ENCODE assay signal across 10 cellular contexts in genomic region chr12:10717410-10717809, GRCh38. TPM values are rescaled to one million over a fixed set of nuclear protein-coding genes. Genes with fewer than 3 reads are reported as not detected.
A peak's percentile ranks its signal among the peaks of the same experiment; 100 is the strongest.
DNase-seq lines count a peak whose midpoint lies in the region; ATAC-seq and TF ChIP-seq lines count a peak whose summit lies in the region.
"Had no signal": no experiment of that assay in that cellular context is flagged by ENCODE, and none has a peak within 500 bp of the region (broad histone marks: within the 10 kb centered on the region; RNA-seq: fewer than 3 reads in every experiment).

No MANE protein-coding gene starts in this region.

- H3K4me1 ChIP-seq in heart left ventricle (peaks cover 13 to 66% (median 54%) of the 10 kb centered on the region in 12 donors), muscle layer of duodenum (ENCODE audit: control insufficient read depth in 1 of 2, insufficient read depth in 2 of 2, low read length in 2 of 2) (peaks cover 18 to 23% of the 10 kb centered on the region in 2 donors), upper lobe of right lung (peaks cover 53% of the 10 kb centered on the region)

- WGBS in heart left ventricle, 4 donors: 10 to 27% (median 16%) methylated on average over 2 of the region's 2 CpGs

- H3K36me3 ChIP-seq in heart left ventricle (peaks cover 0 to 52% (median 34%) of the 10 kb centered on the region in 9 donors), muscle layer of duodenum (ENCODE audit: control insufficient read depth in 1 of 2, insufficient read depth in 2 of 2, low read length in 2 of 2) (peaks cover 29 to 47% of the 10 kb centered on the region in 2 donors), upper lobe of right lung (peaks cover 40% of the 10 kb centered on the region)

- no peak for TF ChIP-seq CTCF in heart left ventricle (IDR thresholded peaks at IDR 0.05)
- TF ChIP-seq CTCF in upper lobe of right lung (IDR thresholded peaks at IDR 0.05): no peak

- H3K4me3 ChIP-seq in heart left ventricle (peak overlapping the region in 5 of 12 donors; percentile 12 to 30 (median 23)), muscle layer of duodenum (ENCODE audit: low read depth in 1 of 2, low read length in 2 of 2) (peak overlapping the region; percentile 28 to 30), upper lobe of right lung (peak overlapping the region; percentile 4)
- H3K4me3 ChIP-seq: K562, lower lobe of right lung had no signal

- no peaks in the 10 kb centered on the region for H3K27me3 ChIP-seq in heart left ventricle
- no peaks in the 10 kb centered on the region for H3K27me3 ChIP-seq in muscle layer of duodenum (ENCODE audit: low read depth, low read length)
- no peaks in the 10 kb centered on the region for H3K27me3 ChIP-seq in upper lobe of right lung

- H3K9me3 ChIP-seq in heart left ventricle (no peaks in the 10 kb centered on the region), muscle layer of duodenum (ENCODE audit: control insufficient read depth in 1 of 2, low read length in 2 of 2) (no peaks in the 10 kb centered on the region), upper lobe of right lung (no peaks in the 10 kb centered on the region)
- H3K9me3 ChIP-seq: lower lobe of right lung had no signal

- peak overlapping the region; percentile 37 to 100 (median 98) for H3K27ac ChIP-seq in heart left ventricle
- peak overlapping the region; percentile 76 for H3K27ac ChIP-seq in muscle layer of duodenum (ENCODE audit: low read length)
- H3K27ac ChIP-seq in upper lobe of right lung: peak overlapping the region; percentile 56

- ATAC-seq in heart left ventricle (no peak), left cardiac atrium (no peak), upper lobe of right lung (no peak)
- ATAC-seq: K562 had no signal

- no peak for TF ChIP-seq POLR2A in heart left ventricle (IDR thresholded peaks at IDR 0.05)

- intact Hi-C loops in heart left ventricle (cut with DNase I) (loop anchor here in 3 of 10 donors (2.0 to 10.0 kb wide), 3 partner anchors 33 to 503 kb away; partner anchors contain the start of gene GABARAPL1 (in 2 of the 3)), left cardiac atrium (cut with DNase I) (loop anchor here in 1 of 2 donors (10.0 kb wide), 1 partner anchor 493 kb away; no protein-coding TSS in a partner anchor), upper lobe of right lung (cut with DNase I) (no loop called here)

- DNase-seq in heart left ventricle (no peak), left cardiac atrium (no peak), dermis blood vessel endothelial cell (peak; percentile 69), upper lobe of right lung (no peak), Kasumi-1 (lab: John Stamatoyannopoulos, UW) (no peak), medulla oblongata (ENCODE audit: extremely low spot score) (no peak), nucleus accumbens (lab: John Stamatoyannopoulos, UW) (no peak)

RNA-seq across cellular contexts. Expression of gene YBX3, which starts 5.7 kb away (rescaled TPM):
- 1,000 to 10,000 TPM in 2 of 9 donors, 100 to 1,000 TPM in 7; 399 to 2,225 (median 790) TPM for total RNA-seq in heart left ventricle
- polyA plus RNA-seq in heart left ventricle: 1,000 to 10,000 TPM in 1 of 2 donors, 100 to 1,000 TPM in 1; 429 to 1,753 TPM
- 100 to 1,000 TPM; 660 to 956 TPM for total RNA-seq in left cardiac atrium
- 148 and 179 TPM in 2 replicates for total RNA-seq in dermis blood vessel endothelial cell
- 292 TPM for total RNA-seq in upper lobe of right lung

RNA-seq across cellular contexts. Expression of gene STYK1, which starts 43.6 kb away (rescaled TPM):
- total RNA-seq in heart left ventricle (under 1 TPM in 1 of 9 donors, not detected in 8; 0.21 TPM), left cardiac atrium (under 1 TPM in 1 of 2 donors, not detected in 1; 0.12 TPM), dermis blood vessel endothelial cell (4.6 and 7.9 TPM in 2 replicates), upper lobe of right lung (0.93 TPM)
- under 1 TPM in 1 of 2 donors, not detected in 1; 0.01 TPM for polyA plus RNA-seq in heart left ventricle
